1 cellular context compared by ENCODE assay signal in the genomic region with DNA sequence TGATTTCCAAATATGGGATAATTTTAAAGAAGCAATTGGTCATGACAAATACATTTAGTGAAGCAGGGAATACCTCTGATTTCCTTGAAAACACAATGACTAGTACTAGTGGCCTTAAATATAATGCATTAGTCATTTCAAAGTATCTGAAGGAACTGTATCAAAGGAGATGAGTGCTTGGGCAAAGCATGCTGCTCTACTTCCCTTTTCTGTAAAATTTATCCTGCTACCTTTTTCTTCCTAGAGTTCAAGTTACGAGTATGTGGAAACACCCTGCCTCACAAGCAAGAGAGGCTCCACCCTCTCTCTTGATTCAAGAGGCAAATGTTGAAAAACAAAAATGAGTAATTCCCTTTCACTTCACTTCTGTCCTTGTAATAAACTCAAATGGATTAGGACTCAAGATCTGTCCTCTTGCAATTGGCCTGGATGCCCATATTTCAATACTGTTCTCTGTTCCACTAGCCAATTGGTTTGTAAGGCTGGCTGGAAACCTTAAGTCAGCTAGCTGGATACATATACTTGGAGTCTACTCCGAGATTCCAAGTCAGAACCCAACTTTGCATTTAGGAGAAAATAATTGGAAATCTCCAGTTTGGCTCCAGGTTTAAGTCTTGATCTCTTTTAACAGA.
TF ChIP-seq lines count a peak whose summit lies in the region.

No MANE protein-coding gene starts in this region.

TF ChIP-seq in K562, 482 proteins besides CTCF, POLR2A, EP300 and RAD21 (continued from another document and continues in another):
- TF ChIP-seq, protein P1, sequence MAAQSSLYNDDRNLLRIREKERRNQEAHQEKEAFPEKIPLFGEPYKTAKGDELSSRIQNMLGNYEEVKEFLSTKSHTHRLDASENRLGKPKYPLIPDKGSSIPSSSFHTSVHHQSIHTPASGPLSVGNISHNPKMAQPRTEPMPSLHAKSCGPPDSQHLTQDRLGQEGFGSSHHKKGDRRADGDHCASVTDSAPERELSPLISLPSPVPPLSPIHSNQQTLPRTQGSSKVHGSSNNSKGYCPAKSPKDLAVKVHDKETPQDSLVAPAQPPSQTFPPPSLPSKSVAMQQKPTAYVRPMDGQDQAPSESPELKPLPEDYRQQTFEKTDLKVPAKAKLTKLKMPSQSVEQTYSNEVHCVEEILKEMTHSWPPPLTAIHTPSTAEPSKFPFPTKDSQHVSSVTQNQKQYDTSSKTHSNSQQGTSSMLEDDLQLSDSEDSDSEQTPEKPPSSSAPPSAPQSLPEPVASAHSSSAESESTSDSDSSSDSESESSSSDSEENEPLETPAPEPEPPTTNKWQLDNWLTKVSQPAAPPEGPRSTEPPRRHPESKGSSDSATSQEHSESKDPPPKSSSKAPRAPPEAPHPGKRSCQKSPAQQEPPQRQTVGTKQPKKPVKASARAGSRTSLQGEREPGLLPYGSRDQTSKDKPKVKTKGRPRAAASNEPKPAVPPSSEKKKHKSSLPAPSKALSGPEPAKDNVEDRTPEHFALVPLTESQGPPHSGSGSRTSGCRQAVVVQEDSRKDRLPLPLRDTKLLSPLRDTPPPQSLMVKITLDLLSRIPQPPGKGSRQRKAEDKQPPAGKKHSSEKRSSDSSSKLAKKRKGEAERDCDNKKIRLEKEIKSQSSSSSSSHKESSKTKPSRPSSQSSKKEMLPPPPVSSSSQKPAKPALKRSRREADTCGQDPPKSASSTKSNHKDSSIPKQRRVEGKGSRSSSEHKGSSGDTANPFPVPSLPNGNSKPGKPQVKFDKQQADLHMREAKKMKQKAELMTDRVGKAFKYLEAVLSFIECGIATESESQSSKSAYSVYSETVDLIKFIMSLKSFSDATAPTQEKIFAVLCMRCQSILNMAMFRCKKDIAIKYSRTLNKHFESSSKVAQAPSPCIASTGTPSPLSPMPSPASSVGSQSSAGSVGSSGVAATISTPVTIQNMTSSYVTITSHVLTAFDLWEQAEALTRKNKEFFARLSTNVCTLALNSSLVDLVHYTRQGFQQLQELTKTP (IDR thresholded peaks at IDR 0.05; ENCODE audit: low read depth in 1 of 2, partially characterized antibody in 2 of 2): peak in 1 of 2 experiments; percentile 54
- TF ChIP-seq L3MBTL2 (IDR thresholded peaks at IDR 0.05) (0 out of 2 replicates have a peak, but pooled peaks have one; percentile 24), MEIS2 (IDR thresholded peaks at IDR 0.05; ENCODE audit: partially characterized antibody) (peak; percentile 8), MXI1 (IDR thresholded peaks at IDR 0.05; ENCODE audit: low read depth, low read length) (no peak), ARHGAP35 (IDR thresholded peaks at IDR 0.05; ENCODE audit: partially characterized antibody) (no peak), MED1 (CRISPR knock-in tag; IDR thresholded peaks at IDR 0.05; ENCODE audit: borderline replicate concordance) (no peak), EP400 (IDR thresholded peaks at IDR 0.05) (0 out of 2 replicates have a peak, but pooled peaks have one; percentile 21), SMARCA4 (IDR thresholded peaks at IDR 0.05) (peak; percentile 49; the same call in 1 of the 2 replicates), CEBPB (tag; IDR thresholded peaks at IDR 0.05) (peak; percentile 83), MYC (IDR thresholded peaks at IDR 0.05; ENCODE audit: low read depth, low read length) (peak; percentile 10; the same call in 1 of the 2 replicates), MYC (CRISPR knock-in tag; IDR thresholded peaks at IDR 0.05; ENCODE audit: borderline replicate concordance, low read depth) (no peak), MTF1 (CRISPR knock-in tag; IDR thresholded peaks at IDR 0.05; ENCODE audit: borderline replicate concordance) (no peak), MTA1 (IDR thresholded peaks at IDR 0.05; ENCODE audit: borderline replicate concordance) (no peak), FIP1L1 (IDR thresholded peaks at IDR 0.05; ENCODE audit: low read depth, low read length, poor library complexity, severe bottlenecking) (no peak), SMARCC2 (IDR thresholded peaks at IDR 0.05; ENCODE audit: low read depth) (no peak), DPF2 (IDR thresholded peaks at IDR 0.05) (0 out of 2 replicates have a peak, but pooled peaks have one; percentile 26), RCOR1 (IDR thresholded peaks at IDR 0.05; ENCODE audit: borderline replicate concordance in 1 of 2, low read depth in 2 of 2, low read length in 2 of 2) (no peak), MBD2 (IDR thresholded peaks at IDR 0.05; ENCODE audit: borderline replicate concordance, low read depth) (no peak), ARID1B (IDR thresholded peaks at IDR 0.05) (0 out of 2 replicates have a peak, but pooled peaks have one; percentile 16), ZBTB8A (IDR thresholded peaks at IDR 0.05; ENCODE audit: partially characterized antibody) (no peak), FOXJ2 (tag; IDR thresholded peaks at IDR 0.05) (no peak), TAF1 (IDR thresholded peaks at IDR 0.05; ENCODE audit: control insufficient read depth, extremely low read depth, insufficient read depth, low read length, severe bottlenecking) (no peak), ILK (tag; IDR thresholded peaks at IDR 0.05; ENCODE audit: borderline replicate concordance, low read depth) (no peak), CTBP1 (IDR thresholded peaks at IDR 0.05; ENCODE audit: borderline replicate concordance) (no peak), HDAC1 (IDR thresholded peaks at IDR 0.05) (0 out of 4 replicates have a peak, but pooled peaks of 1 of the 2 experiments have one; percentile 9), ZNF717 (CRISPR knock-in tag; IDR thresholded peaks at IDR 0.05) (0 out of 2 replicates have a peak, but pooled peaks have one; percentile 17), ZC3H11A (IDR thresholded peaks at IDR 0.05; ENCODE audit: low read depth, low read length) (no peak), MECOM (CRISPR knock-in tag; IDR thresholded peaks at IDR 0.05) (peak; percentile 11; the same call in 1 of the 2 replicates), JUND (IDR thresholded peaks at IDR 0.05; ENCODE audit: borderline replicate concordance, low read depth, low read length) (peak; percentile 7; the same call in 1 of the 2 replicates), JUND (tag; IDR thresholded peaks at IDR 0.05; ENCODE audit: borderline replicate concordance, low read depth, low read length) (no peak; the same call in 2 of the 3 replicates), HSF4 (CRISPR knock-in tag; IDR thresholded peaks at IDR 0.05; ENCODE audit: borderline replicate concordance) (no peak), CHD2 (IDR thresholded peaks at IDR 0.05; ENCODE audit: low read depth, low read length) (no peak), HDAC2 (IDR thresholded peaks at IDR 0.05) (no peak)
- TF ChIP-seq, protein P2, sequence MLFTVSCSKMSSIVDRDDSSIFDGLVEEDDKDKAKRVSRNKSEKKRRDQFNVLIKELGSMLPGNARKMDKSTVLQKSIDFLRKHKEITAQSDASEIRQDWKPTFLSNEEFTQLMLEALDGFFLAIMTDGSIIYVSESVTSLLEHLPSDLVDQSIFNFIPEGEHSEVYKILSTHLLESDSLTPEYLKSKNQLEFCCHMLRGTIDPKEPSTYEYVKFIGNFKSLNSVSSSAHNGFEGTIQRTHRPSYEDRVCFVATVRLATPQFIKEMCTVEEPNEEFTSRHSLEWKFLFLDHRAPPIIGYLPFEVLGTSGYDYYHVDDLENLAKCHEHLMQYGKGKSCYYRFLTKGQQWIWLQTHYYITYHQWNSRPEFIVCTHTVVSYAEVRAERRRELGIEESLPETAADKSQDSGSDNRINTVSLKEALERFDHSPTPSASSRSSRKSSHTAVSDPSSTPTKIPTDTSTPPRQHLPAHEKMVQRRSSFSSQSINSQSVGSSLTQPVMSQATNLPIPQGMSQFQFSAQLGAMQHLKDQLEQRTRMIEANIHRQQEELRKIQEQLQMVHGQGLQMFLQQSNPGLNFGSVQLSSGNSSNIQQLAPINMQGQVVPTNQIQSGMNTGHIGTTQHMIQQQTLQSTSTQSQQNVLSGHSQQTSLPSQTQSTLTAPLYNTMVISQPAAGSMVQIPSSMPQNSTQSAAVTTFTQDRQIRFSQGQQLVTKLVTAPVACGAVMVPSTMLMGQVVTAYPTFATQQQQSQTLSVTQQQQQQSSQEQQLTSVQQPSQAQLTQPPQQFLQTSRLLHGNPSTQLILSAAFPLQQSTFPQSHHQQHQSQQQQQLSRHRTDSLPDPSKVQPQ (CRISPR knock-in tag; IDR thresholded peaks at IDR 0.05; ENCODE audit: borderline replicate concordance): no peak
- TF ChIP-seq, protein P3, sequence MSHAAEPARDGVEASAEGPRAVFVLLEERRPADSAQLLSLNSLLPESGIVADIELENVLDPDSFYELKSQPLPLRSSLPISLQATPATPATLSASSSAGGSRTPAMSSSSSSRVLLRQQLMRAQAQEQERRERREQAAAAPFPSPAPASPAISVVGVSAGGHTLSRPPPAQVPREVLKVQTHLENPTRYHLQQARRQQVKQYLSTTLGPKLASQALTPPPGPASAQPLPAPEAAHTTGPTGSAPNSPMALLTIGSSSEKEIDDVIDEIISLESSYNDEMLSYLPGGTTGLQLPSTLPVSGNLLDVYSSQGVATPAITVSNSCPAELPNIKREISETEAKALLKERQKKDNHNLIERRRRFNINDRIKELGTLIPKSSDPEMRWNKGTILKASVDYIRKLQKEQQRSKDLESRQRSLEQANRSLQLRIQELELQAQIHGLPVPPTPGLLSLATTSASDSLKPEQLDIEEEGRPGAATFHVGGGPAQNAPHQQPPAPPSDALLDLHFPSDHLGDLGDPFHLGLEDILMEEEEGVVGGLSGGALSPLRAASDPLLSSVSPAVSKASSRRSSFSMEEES (CRISPR knock-in tag; IDR thresholded peaks at IDR 0.05): no peak
- TF ChIP-seq, protein P4, sequence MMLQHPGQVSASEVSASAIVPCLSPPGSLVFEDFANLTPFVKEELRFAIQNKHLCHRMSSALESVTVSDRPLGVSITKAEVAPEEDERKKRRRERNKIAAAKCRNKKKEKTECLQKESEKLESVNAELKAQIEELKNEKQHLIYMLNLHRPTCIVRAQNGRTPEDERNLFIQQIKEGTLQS (IDR thresholded peaks at IDR 0.05): 0 out of 2 replicates have a peak, but pooled peaks have one; percentile 12
- TF ChIP-seq, protein P4 (CRISPR knock-in tag; conservative IDR thresholded peaks at IDR 0.05): no peak
- TF ChIP-seq, protein P5, sequence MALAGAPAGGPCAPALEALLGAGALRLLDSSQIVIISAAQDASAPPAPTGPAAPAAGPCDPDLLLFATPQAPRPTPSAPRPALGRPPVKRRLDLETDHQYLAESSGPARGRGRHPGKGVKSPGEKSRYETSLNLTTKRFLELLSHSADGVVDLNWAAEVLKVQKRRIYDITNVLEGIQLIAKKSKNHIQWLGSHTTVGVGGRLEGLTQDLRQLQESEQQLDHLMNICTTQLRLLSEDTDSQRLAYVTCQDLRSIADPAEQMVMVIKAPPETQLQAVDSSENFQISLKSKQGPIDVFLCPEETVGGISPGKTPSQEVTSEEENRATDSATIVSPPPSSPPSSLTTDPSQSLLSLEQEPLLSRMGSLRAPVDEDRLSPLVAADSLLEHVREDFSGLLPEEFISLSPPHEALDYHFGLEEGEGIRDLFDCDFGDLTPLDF (CRISPR knock-in tag; IDR thresholded peaks at IDR 0.05): 0 out of 2 replicates have a peak, but pooled peaks have one; percentile 32
- TF ChIP-seq, protein P6, sequence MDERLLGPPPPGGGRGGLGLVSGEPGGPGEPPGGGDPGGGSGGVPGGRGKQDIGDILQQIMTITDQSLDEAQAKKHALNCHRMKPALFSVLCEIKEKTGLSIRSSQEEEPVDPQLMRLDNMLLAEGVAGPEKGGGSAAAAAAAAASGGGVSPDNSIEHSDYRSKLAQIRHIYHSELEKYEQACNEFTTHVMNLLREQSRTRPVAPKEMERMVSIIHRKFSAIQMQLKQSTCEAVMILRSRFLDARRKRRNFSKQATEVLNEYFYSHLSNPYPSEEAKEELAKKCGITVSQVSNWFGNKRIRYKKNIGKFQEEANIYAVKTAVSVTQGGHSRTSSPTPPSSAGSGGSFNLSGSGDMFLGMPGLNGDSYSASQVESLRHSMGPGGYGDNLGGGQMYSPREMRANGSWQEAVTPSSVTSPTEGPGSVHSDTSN (CRISPR knock-in tag; IDR thresholded peaks at IDR 0.05; ENCODE audit: low read depth): no peak
- TF ChIP-seq, protein P6 (tag; conservative IDR thresholded peaks at IDR 0.05; ENCODE audit: low read depth): peak; percentile 27
- TF ChIP-seq, protein P7, sequence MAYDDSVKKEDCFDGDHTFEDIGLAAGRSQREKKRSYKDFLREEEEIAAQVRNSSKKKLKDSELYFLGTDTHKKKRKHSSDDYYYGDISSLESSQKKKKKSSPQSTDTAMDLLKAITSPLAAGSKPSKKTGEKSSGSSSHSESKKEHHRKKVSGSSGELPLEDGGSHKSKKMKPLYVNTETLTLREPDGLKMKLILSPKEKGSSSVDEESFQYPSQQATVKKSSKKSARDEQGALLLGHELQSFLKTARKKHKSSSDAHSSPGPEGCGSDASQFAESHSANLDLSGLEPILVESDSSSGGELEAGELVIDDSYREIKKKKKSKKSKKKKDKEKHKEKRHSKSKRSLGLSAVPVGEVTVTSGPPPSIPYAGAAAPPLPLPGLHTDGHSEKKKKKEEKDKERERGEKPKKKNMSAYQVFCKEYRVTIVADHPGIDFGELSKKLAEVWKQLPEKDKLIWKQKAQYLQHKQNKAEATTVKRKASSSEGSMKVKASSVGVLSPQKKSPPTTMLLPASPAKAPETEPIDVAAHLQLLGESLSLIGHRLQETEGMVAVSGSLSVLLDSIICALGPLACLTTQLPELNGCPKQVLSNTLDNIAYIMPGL (CRISPR knock-in tag; IDR thresholded peaks at IDR 0.05): no peak
- TF ChIP-seq, protein P8, sequence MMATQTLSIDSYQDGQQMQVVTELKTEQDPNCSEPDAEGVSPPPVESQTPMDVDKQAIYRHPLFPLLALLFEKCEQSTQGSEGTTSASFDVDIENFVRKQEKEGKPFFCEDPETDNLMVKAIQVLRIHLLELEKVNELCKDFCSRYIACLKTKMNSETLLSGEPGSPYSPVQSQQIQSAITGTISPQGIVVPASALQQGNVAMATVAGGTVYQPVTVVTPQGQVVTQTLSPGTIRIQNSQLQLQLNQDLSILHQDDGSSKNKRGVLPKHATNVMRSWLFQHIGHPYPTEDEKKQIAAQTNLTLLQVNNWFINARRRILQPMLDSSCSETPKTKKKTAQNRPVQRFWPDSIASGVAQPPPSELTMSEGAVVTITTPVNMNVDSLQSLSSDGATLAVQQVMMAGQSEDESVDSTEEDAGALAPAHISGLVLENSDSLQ (IDR thresholded peaks at IDR 0.05): peak; percentile 52
- TF ChIP-seq, protein P9, sequence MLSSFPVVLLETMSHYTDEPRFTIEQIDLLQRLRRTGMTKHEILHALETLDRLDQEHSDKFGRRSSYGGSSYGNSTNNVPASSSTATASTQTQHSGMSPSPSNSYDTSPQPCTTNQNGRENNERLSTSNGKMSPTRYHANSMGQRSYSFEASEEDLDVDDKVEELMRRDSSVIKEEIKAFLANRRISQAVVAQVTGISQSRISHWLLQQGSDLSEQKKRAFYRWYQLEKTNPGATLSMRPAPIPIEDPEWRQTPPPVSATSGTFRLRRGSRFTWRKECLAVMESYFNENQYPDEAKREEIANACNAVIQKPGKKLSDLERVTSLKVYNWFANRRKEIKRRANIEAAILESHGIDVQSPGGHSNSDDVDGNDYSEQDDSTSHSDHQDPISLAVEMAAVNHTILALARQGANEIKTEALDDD (IDR thresholded peaks at IDR 0.05): peak; percentile 80
